In the genomic region with DNA sequence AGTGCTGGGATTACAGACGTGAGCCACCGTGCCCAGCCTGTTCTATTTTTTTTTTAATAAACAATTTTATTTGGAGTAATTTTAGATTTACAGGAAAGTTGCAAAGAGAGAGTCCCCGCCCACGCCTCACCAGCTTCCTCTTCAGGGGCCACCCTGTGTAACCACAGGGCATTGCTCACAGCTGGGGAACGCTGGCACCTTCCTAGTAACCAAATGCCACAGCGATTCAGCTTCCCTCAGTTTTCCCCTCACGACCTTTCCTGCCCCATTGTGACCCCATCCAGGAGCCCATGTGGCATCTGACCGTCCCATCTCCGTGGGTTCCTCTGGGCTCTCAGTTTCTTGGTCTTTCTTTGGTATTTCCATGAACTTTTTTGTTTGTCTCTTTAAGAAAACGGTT, we compare ENCODE assay signal across 8 cellular contexts.
DNase-seq lines count a peak whose midpoint lies in the region; ATAC-seq and TF ChIP-seq lines count a peak whose summit lies in the region.

No MANE protein-coding gene starts in this region.

- no peak overlapping the region for H3K4me3 ChIP-seq in suprapubic skin

- TF ChIP-seq POLR2A in suprapubic skin (IDR thresholded peaks at IDR 0.05) = no peak

- no peaks in the 10 kb centered on the region for H3K36me3 ChIP-seq in KOPT-K1 (ENCODE audit: insufficient read depth, low read length)
- no peaks in the 10 kb centered on the region for H3K36me3 ChIP-seq in suprapubic skin

- TF ChIP-seq EP300 in suprapubic skin (IDR thresholded peaks at IDR 0.05) = no peak

- DNase-seq in activated CD4-positive, alpha-beta T cell treated with anti-CD3 and anti-CD28 coated beads for 1 hour = peak; percentile 64
- peak; percentile 65 for DNase-seq in dermis blood vessel endothelial cell
- peak; percentile 82 for DNase-seq in stimulated activated CD4-positive, alpha-beta T cell treated with anti-CD3 and anti-CD28 coated beads, Interleukin-12 subunit alpha, Interleukin-12 subunit beta, amount 100 ng/mL, for 4 hours
- DNase-seq in suprapubic skin (ENCODE audit: low spot score in 2 of 2) = no peak
- DNase-seq in AG08396 (ENCODE audit: low spot score) = no peak

- H3K9me3 ChIP-seq in KOPT-K1 (ENCODE audit: insufficient read depth, low read length, poor library complexity, severe bottlenecking) (peaks cover 10% of the 10 kb centered on the region), suprapubic skin (no peaks in the 10 kb centered on the region)

- no peak for ATAC-seq in GM18873 (IDR thresholded peaks at IDR 0.05; ENCODE audit: low FRiP score, unreplicated experiment)
- no peak for ATAC-seq in GM21381 (IDR thresholded peaks at IDR 0.05; ENCODE audit: unreplicated experiment)

- 60% methylated on average over 10 of the region's 10 CpGs for WGBS in suprapubic skin

- no peak for TF ChIP-seq CTCF in suprapubic skin (IDR thresholded peaks at IDR 0.05)

- H3K4me1 ChIP-seq in suprapubic skin = peaks cover 21% of the 10 kb centered on the region

- H3K27me3 ChIP-seq in suprapubic skin = peaks cover 2% of the 10 kb centered on the region

- H3K27ac ChIP-seq in KOPT-K1 (ENCODE audit: low read depth, low read length, poor library complexity, severe bottlenecking) (peak overlapping the region; percentile 98), suprapubic skin (no peak overlapping the region)

Comparison
In these comparisons a context has a peak if more than half of its experiments do, and no peak if none do; other contexts are left out.
1. DNase-seq: peak in activated CD4-positive, alpha-beta T cell treated with anti-CD3 and anti-CD28 coated beads for 1 hour (single experiment), dermis blood vessel endothelial cell (single experiment) and stimulated activated CD4-positive, alpha-beta T cell treated with anti-CD3 and anti-CD28 coated beads, Interleukin-12 subunit alpha, Interleukin-12 subunit beta, amount 100 ng/mL, for 4 hours (single experiment); none in suprapubic skin (0 of 2) and AG08396 (single experiment).